Comparison of ENCODE assay signal across 17 cellular contexts in genomic region chr3:99633887-99634558, GRCh38. TPM values are rescaled to one million over a fixed set of nuclear protein-coding genes. Genes with fewer than 3 reads are reported as not detected.
DNase-seq lines count a peak whose midpoint lies in the region; ATAC-seq and TF ChIP-seq lines count a peak whose summit lies in the region.
"Had no signal": no experiment of that assay in that cellular context is flagged by ENCODE, and none has a peak within 500 bp of the region (broad histone marks: within the 10 kb centered on the region; RNA-seq: fewer than 3 reads in every experiment).

No MANE protein-coding gene starts in this region.

- no peak overlapping the region for H3K4me3 Mint-ChIP-seq in MCF 10A (ENCODE audit: unreplicated experiment)
- no peak overlapping the region for H3K4me3 Mint-ChIP-seq in activated CD4-positive, alpha-beta T cell treated with anti-CD3 and anti-CD28 coated beads, Interleukin-2, amount 10 ng/mL, durations not matched to agents 24 days and 14 days
- H3K4me3 Mint-ChIP-seq: activated naive CD8-positive, alpha-beta T cell treated with anti-CD3 and anti-CD28 coated beads, Interleukin-2, amount 10 ng/mL, durations not matched to agents 7 days and 5 days had no signal

- peaks cover 43% of the 10 kb centered on the region for H3K4me1 Mint-ChIP-seq in MCF 10A (ENCODE audit: insufficient read depth, unreplicated experiment)
- peaks cover 11% of the 10 kb centered on the region for H3K4me1 Mint-ChIP-seq in activated CD4-positive, alpha-beta T cell treated with anti-CD3 and anti-CD28 coated beads, Interleukin-2, amount 10 ng/mL, durations not matched to agents 24 days and 14 days

- no peak overlapping the region for H3K27ac ChIP-seq in breast epithelium

- peaks cover 0 to 20% of the 10 kb centered on the region in 2 donors for H3K27me3 ChIP-seq in breast epithelium

- TF ChIP-seq POLR2A in breast epithelium (IDR thresholded peaks at IDR 0.05): no peak

- intact Hi-C loops in MCF 10A (cut with micrococcal nuclease) (loop anchor here (2.0 kb wide), 1 partner anchor 505 kb away; no protein-coding TSS in a partner anchor), breast epithelium (cut with DNase I; ENCODE audit: low total_unique reads) (no loop called here)
- intact Hi-C loops in activated CD4-positive, alpha-beta T cell treated with anti-CD3 and anti-CD28 coated beads, Interleukin-2, amount 10 ng/mL, durations not matched to agents 24 days and 14 days (cut with micrococcal nuclease): no loop called here

- peak; percentile 78 for ATAC-seq in HG03060 (IDR thresholded peaks at IDR 0.05; ENCODE audit: low read depth, unreplicated experiment)
- no peak for ATAC-seq in GM21825 (IDR thresholded peaks at IDR 0.05; ENCODE audit: unreplicated experiment)

- POLR2A ChIA-PET in MCF 10A (lab: Yijun Ruan, JAX): interaction anchor here (0.6 to 1.4 kb wide), 3 partner anchors 9 to 461 kb away, joined by 3 to 5 read pairs (median 4); no protein-coding TSS in a partner anchor

- TF ChIP-seq CTCF in MCF 10A (IDR thresholded peaks at IDR 0.05; ENCODE audit: unreplicated experiment) (no peak), breast epithelium (IDR thresholded peaks at IDR 0.05) (no peak)

- no peaks in the 10 kb centered on the region for H3K9me3 Mint-ChIP-seq in MCF 10A (ENCODE audit: unreplicated experiment)
- no peaks in the 10 kb centered on the region for H3K9me3 Mint-ChIP-seq in activated CD4-positive, alpha-beta T cell treated with anti-CD3 and anti-CD28 coated beads, Interleukin-2, amount 10 ng/mL, durations not matched to agents 24 days and 14 days
- H3K9me3 Mint-ChIP-seq: activated naive CD8-positive, alpha-beta T cell treated with anti-CD3 and anti-CD28 coated beads, Interleukin-2, amount 10 ng/mL, durations not matched to agents 7 days and 5 days had no signal

- H3K27ac Mint-ChIP-seq in MCF 10A (ENCODE audit: low read depth, unreplicated experiment): peak overlapping the region; percentile 33
- no peak overlapping the region for H3K27ac Mint-ChIP-seq in activated CD4-positive, alpha-beta T cell treated with anti-CD3 and anti-CD28 coated beads, Interleukin-2, amount 10 ng/mL, durations not matched to agents 24 days and 14 days
- H3K27ac Mint-ChIP-seq: activated naive CD8-positive, alpha-beta T cell treated with anti-CD3 and anti-CD28 coated beads, Interleukin-2, amount 10 ng/mL, durations not matched to agents 7 days and 5 days had no signal

- BruUV-seq in MCF 10A (replicated peaks; lab: Mats Ljungman, UMichigan): no TSS peak

- no peaks in the 10 kb centered on the region for H3K27me3 Mint-ChIP-seq in MCF 10A (ENCODE audit: insufficient read depth, unreplicated experiment)
- H3K27me3 Mint-ChIP-seq in activated CD4-positive, alpha-beta T cell treated with anti-CD3 and anti-CD28 coated beads, Interleukin-2, amount 10 ng/mL, durations not matched to agents 24 days and 14 days: peaks cover 37% of the 10 kb centered on the region

- H3K4me1 ChIP-seq in breast epithelium: no peaks in the 10 kb centered on the region

- H3K36me3 Mint-ChIP-seq in MCF 10A (ENCODE audit: insufficient read depth, unreplicated experiment): no peaks in the 10 kb centered on the region
- no peaks in the 10 kb centered on the region for H3K36me3 Mint-ChIP-seq in activated CD4-positive, alpha-beta T cell treated with anti-CD3 and anti-CD28 coated beads, Interleukin-2, amount 10 ng/mL, durations not matched to agents 24 days and 14 days (ENCODE audit: low read depth)

- DNase-seq in MCF 10A (ENCODE audit: unreplicated experiment) (peak; percentile 67), breast epithelium (ENCODE audit: low spot score in 2 of 2) (no peak), astrocyte of the hippocampus (ENCODE audit: low read depth, low spot score) (peak; percentile 54), activated gamma-delta T cell (lab: John Stamatoyannopoulos, UW) (no peak), NCI-H748 (lab: John Stamatoyannopoulos, UW; ENCODE audit: unreplicated experiment) (no peak)
- DNase-seq in activated CD4-positive, alpha-beta T cell treated with anti-CD3 and anti-CD28 coated beads, Interleukin-2, amount 10 ng/mL, durations not matched to agents 24 days and 14 days: no peak
- DNase-seq: 8988T; activated naive CD8-positive, alpha-beta T cell treated with anti-CD3 and anti-CD28 coated beads, Interleukin-2, amount 10 ng/mL, durations not matched to agents 7 days and 5 days; Calu3; foreskin melanocyte; NCI-H2171; OCI-M1; small intestine; T-helper 1 cell had no signal

- CTCF ChIA-PET in MCF 10A (lab: Yijun Ruan, JAX): interaction anchor here (1.0 to 2.0 kb wide), 5 partner anchors 11 to 460 kb away, joined by 3 to 12 read pairs (median 3); no protein-coding TSS in a partner anchor

- no peak overlapping the region for H3K4me3 ChIP-seq in breast epithelium
- H3K4me3 ChIP-seq: coronary artery had no signal

- H3K9me3 ChIP-seq in breast epithelium: no peaks in the 10 kb centered on the region

- no peaks in the 10 kb centered on the region for H3K36me3 ChIP-seq in breast epithelium

RNA-seq across cellular contexts. Expression of gene COL8A1, which starts 4.4 kb away (rescaled TPM):
- total RNA-seq in MCF 10A (2022): 29.1 and 112 TPM in 2 replicates
- total RNA-seq in breast epithelium: 10 to 100 TPM in 2 of 3 donors, 1 to 10 TPM in 1; 9.2 to 43.6 (median 13.6) TPM
- 0.09 TPM in 1 of 2 replicates, not detected in the other for total RNA-seq in activated CD4-positive, alpha-beta T cell treated with anti-CD3 and anti-CD28 coated beads, Interleukin-2, amount 10 ng/mL, durations not matched to agents 24 days and 14 days
- total RNA-seq: activated naive CD8-positive, alpha-beta T cell treated with anti-CD3 and anti-CD28 coated beads, Interleukin-2, amount 10 ng/mL, durations not matched to agents 7 days and 5 days had no signal

Comparison
In these comparisons a context has a peak if more than half of its experiments do, and no peak if none do; other contexts are left out.
1. DNase-seq: peak in MCF 10A (single experiment) and astrocyte of the hippocampus (single experiment); none in breast epithelium (0 of 2), activated CD4-positive, alpha-beta T cell treated with anti-CD3 and anti-CD28 coated beads, Interleukin-2, amount 10 ng/mL, durations not matched to agents 24 days and 14 days (single experiment), activated gamma-delta T cell (single experiment) and NCI-H748 (single experiment).